In genomic region chr6:134508862-134509498, GRCh38 we compare ENCODE assay signal across 15 cellular contexts.
"Had no signal": no experiment of that assay in that cellular context is flagged by ENCODE, and none has a peak within 500 bp of the region (broad histone marks: within the 10 kb centered on the region; RNA-seq: fewer than 3 reads in every experiment).

No MANE protein-coding gene starts in this region.

- H3K4me3 ChIP-seq: ascending aorta, lower lobe of right lung, spleen, thyroid gland had no signal

- H3K9me3 Mint-ChIP-seq: activated CD8-positive, alpha-beta T cell treated with anti-CD3 and anti-CD28 coated beads for 36 hours; activated naive CD4-positive, alpha-beta T cell treated with anti-CD3 and anti-CD28 coated beads, Interleukin-2, amount 50 U/mL, for 24 hours; natural killer cell treated with Interleukin-12 subunit alpha and Interleukin-12 subunit beta and Interleukin-15 and Interleukin-18, amount 100 ng/mL, for 72 hours had no signal

- H3K27me3 ChIP-seq: ascending aorta, spleen, thyroid gland had no signal

- H3K27me3 Mint-ChIP-seq: activated CD8-positive, alpha-beta T cell treated with anti-CD3 and anti-CD28 coated beads for 36 hours; activated naive CD4-positive, alpha-beta T cell treated with anti-CD3 and anti-CD28 coated beads, Interleukin-2, amount 50 U/mL, for 24 hours had no signal

- H3K4me3 Mint-ChIP-seq: activated CD8-positive, alpha-beta T cell treated with anti-CD3 and anti-CD28 coated beads for 36 hours; activated naive CD4-positive, alpha-beta T cell treated with anti-CD3 and anti-CD28 coated beads, Interleukin-2, amount 50 U/mL, for 24 hours; natural killer cell treated with Interleukin-12 subunit alpha and Interleukin-12 subunit beta and Interleukin-15 and Interleukin-18, amount 100 ng/mL, for 72 hours had no signal

- H3K9me3 ChIP-seq: ascending aorta, lower lobe of right lung, spleen, thyroid gland had no signal

- DNase-seq: activated CD8-positive, alpha-beta T cell treated with anti-CD3 and anti-CD28 coated beads for 36 hours; activated gamma-delta T cell; activated T-cell treated with anti-CD3 and anti-CD28 coated beads, Interleukin-2, amount 50 U/mL, for 48 hours; effector CD4-positive, alpha-beta T cell; lower lobe of right lung; spleen; stimulated activated CD8-positive, alpha-beta memory T cell treated with anti-CD3 and anti-CD28 coated beads, Interleukin-4, amount 100 ng/mL, for 48 hours; stimulated activated naive CD4-positive, alpha-beta T cell treated with Interleukin-2 at 50 U/mL for 16 hours; thyroid gland; WERI-Rb-1 had no signal

- H3K4me1 ChIP-seq: ascending aorta, thyroid gland had no signal

- H3K36me3 ChIP-seq: ascending aorta, lower lobe of right lung, spleen, thyroid gland, WERI-Rb-1 had no signal

- H3K27ac ChIP-seq: ascending aorta, lower lobe of right lung, parathyroid adenoma, spleen, thyroid gland, WERI-Rb-1 had no signal

- ATAC-seq: activated CD8-positive, alpha-beta T cell treated with anti-CD3 and anti-CD28 coated beads for 36 hours; lower lobe of right lung; natural killer cell treated with Interleukin-12 subunit alpha and Interleukin-12 subunit beta and Interleukin-15 and Interleukin-18, amount 100 ng/mL, for 72 hours; sciatic nerve had no signal

- H3K36me3 Mint-ChIP-seq: activated naive CD4-positive, alpha-beta T cell treated with anti-CD3 and anti-CD28 coated beads, Interleukin-2, amount 50 U/mL, for 24 hours; natural killer cell treated with Interleukin-12 subunit alpha and Interleukin-12 subunit beta and Interleukin-15 and Interleukin-18, amount 100 ng/mL, for 72 hours had no signal

- H3K27ac Mint-ChIP-seq: activated CD8-positive, alpha-beta T cell treated with anti-CD3 and anti-CD28 coated beads for 36 hours; activated naive CD4-positive, alpha-beta T cell treated with anti-CD3 and anti-CD28 coated beads, Interleukin-2, amount 50 U/mL, for 24 hours; natural killer cell treated with Interleukin-12 subunit alpha and Interleukin-12 subunit beta and Interleukin-15 and Interleukin-18, amount 100 ng/mL, for 72 hours had no signal
